Comparison of ENCODE assay signal across 21 cellular contexts in genomic region chr17:45787656-45788055, GRCh38. TPM values are rescaled to one million over a fixed set of nuclear protein-coding genes. Genes with fewer than 3 reads are reported as not detected.
DNase-seq lines count a peak whose midpoint lies in the region; ATAC-seq and TF ChIP-seq lines count a peak whose summit lies in the region.
"Had no signal": no experiment of that assay in that cellular context is flagged by ENCODE, and none has a peak within 500 bp of the region (broad histone marks: within the 10 kb centered on the region; RNA-seq: fewer than 3 reads in every experiment).

No MANE protein-coding gene starts in this region.

- DNase-seq in NCI-H1092 treated with DMSO at 0.1 percent for 48 hours (lab: John Stamatoyannopoulos, UW) (peak; percentile 16), NCI-H1092 (lab: John Stamatoyannopoulos, UW) (no peak), neural crest cell (ENCODE audit: low read depth, low spot score) (no peak), NCI-H446 (lab: John Stamatoyannopoulos, UW) (no peak)
- no peak for DNase-seq in stimulated activated naive CD4-positive, alpha-beta T cell (lab: John Stamatoyannopoulos, UW)
- DNase-seq: AML-193; Caco-2; CD4-positive, alpha-beta T cell; DMS153; DMS79 treated with DMSO at 0.1 percent for 48 hours; HCEC 1CT; HFFc6; KBM-7 had no signal

- H3K4me3 Mint-ChIP-seq in neural crest cell: peak overlapping the region; percentile 5
- H3K4me3 Mint-ChIP-seq: HFFc6, IgD-negative memory B cell had no signal

- no peak overlapping the region for H3K4me3 ChIP-seq in HEK293 (ENCODE audit: low read depth, low read length)
- H3K4me3 ChIP-seq: A549, GM12878 had no signal

- ATAC-seq in GM21390 (IDR thresholded peaks at IDR 0.05; ENCODE audit: unreplicated experiment): no peak
- ATAC-seq: A549, GM12878, HepG2 had no signal

- H3K36me3 Mint-ChIP-seq in neural crest cell (ENCODE audit: low read depth): no peaks in the 10 kb centered on the region

- H3K4me1 ChIP-seq in HEK293 (ENCODE audit: control insufficient read depth, insufficient read depth, low read length): peaks cover 3% of the 10 kb centered on the region; the same call in 1 of the 2 replicates

- no peak for TF ChIP-seq CTCF in HEK293 (tag by site-specific recombination; IDR thresholded peaks at IDR 0.05)
- no peak for TF ChIP-seq CTCF in neural crest cell (conservative IDR thresholded peaks at IDR 0.05)

- H3K9me3 Mint-ChIP-seq in neural crest cell: no peaks in the 10 kb centered on the region
- H3K9me3 Mint-ChIP-seq: CD4-positive, alpha-beta T cell; HFFc6; IgD-negative memory B cell had no signal

- H3K27ac Mint-ChIP-seq in neural crest cell (ENCODE audit: unreplicated experiment): no peak overlapping the region
- H3K27ac Mint-ChIP-seq: CD4-positive, alpha-beta T cell; HFFc6; IgD-negative memory B cell had no signal

- H3K27ac ChIP-seq in HEK293 (ENCODE audit: extremely low read depth, low read depth, low read length): no peak overlapping the region
- H3K27ac ChIP-seq: 22Rv1, A549, C4-2B had no signal

- peaks cover 82% of the 10 kb centered on the region for H3K27me3 Mint-ChIP-seq in neural crest cell (ENCODE audit: low read depth)

- POLR2A ChIA-PET in HEK293 (lab: Yijun Ruan, JAX): no interaction called here

- CTCF ChIA-PET in HEK293 (lab: Yijun Ruan, JAX): interaction anchor here (0.6 to 1.3 kb wide), 3 partner anchors 15 to 123 kb away, joined by 4 to 5 read pairs (median 4); no protein-coding TSS in a partner anchor

- H3K36me3 ChIP-seq in HEK293 (ENCODE audit: control insufficient read depth in 2 of 2, insufficient read depth in 1 of 2, low read length in 2 of 2): no peaks in the 10 kb centered on the region

- H3K9me3 ChIP-seq in HEK293 (ENCODE audit: control insufficient read depth, insufficient read depth, low read depth, low read length): no peaks in the 10 kb centered on the region
- H3K9me3 ChIP-seq: A549, Caco-2 had no signal

- H3K4me1 Mint-ChIP-seq in neural crest cell: peaks cover 18% of the 10 kb centered on the region
- H3K4me1 Mint-ChIP-seq: IgD-negative memory B cell had no signal

TF ChIP-seq in HEK293, 187 proteins besides CTCF, POLR2A, EP300 and RAD21:
- TF ChIP-seq ZBTB17 (tag by site-specific recombination; IDR thresholded peaks at IDR 0.05) (peak; percentile 66), ZNF362 (tag by site-specific recombination; IDR thresholded peaks at IDR 0.05) (no peak)

RNA-seq across cellular contexts. Expression of gene CRHR1, which starts 3.5 kb away (rescaled TPM):
- total RNA-seq in neural crest cell: 0.41 and 1.1 TPM in 2 replicates
- total RNA-seq: Caco-2; CD4-positive, alpha-beta T cell; HepG2; HFFc6 had no signal

RNA-seq across cellular contexts. Expression of gene SPPL2C, which starts 57.0 kb away (rescaled TPM):
- not detected in 2 replicates for total RNA-seq in neural crest cell
- total RNA-seq: Caco-2; CD4-positive, alpha-beta T cell; GM12878; HepG2; HFFc6 had no signal
